16 cellular contexts compared by ENCODE assay signal in the genomic region with DNA sequence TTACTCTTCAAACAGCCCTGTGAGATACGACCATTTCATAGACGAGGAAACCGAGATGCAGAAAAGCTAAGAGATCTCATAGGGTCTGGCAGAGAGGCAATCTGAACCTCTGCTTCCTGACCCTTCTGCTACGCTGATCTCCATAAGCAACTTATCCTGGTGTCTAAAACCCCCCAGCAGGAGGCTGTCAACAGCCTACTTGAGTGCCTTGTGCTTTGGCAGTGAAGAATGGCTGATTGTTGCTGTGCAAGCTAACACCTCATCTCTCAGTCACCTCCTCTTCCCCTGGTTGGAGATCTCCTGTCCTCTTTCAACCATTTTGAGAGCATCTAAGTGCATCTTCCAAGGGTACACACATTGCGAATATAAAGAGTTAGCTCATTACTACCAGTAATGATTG.
DNase-seq lines count a peak whose midpoint lies in the region; ATAC-seq and TF ChIP-seq lines count a peak whose summit lies in the region.
"Had no signal": no experiment of that assay in that cellular context is flagged by ENCODE, and none has a peak within 500 bp of the region (broad histone marks: within the 10 kb centered on the region; RNA-seq: fewer than 3 reads in every experiment).

No MANE protein-coding gene starts in this region.

- no peak overlapping the region for H3K9ac ChIP-seq in neural progenitor cell

- no peaks in the 10 kb centered on the region for H3K79me2 ChIP-seq in neural progenitor cell (ENCODE audit: low read depth)

- POLR2A ChIA-PET in activated CD8-positive, alpha-beta T cell treated with anti-CD3 and anti-CD28 coated beads for 36 hours (lab: Charles Lee), result interaction anchor here (1.1 kb wide), 1 partner anchor 40 kb away, joined by 3 read pairs; no protein-coding TSS in a partner anchor

- peak overlapping the region; percentile 94 for H3K27ac Mint-ChIP-seq in activated CD8-positive, alpha-beta memory T cell treated with anti-CD3 and anti-CD28 coated beads, Interleukin-2, amount 10 ng/mL, durations not matched to agents 7 days and 5 days
- peak overlapping the region; percentile 79 for H3K27ac Mint-ChIP-seq in activated CD8-positive, alpha-beta T cell treated with anti-CD3 and anti-CD28 coated beads for 36 hours
- no peak overlapping the region for H3K27ac Mint-ChIP-seq in neural progenitor cell
- no peak overlapping the region for H3K27ac Mint-ChIP-seq in stimulated activated naive B cell treated with anti-CD40 and anti-IgM and Interleukin-4, amounts not matched to agents 10 μg/mL and 1 μg/mL and 100 μg/mL, for 72 hours

- peaks cover 55% of the 10 kb centered on the region for H3K4me1 Mint-ChIP-seq in activated CD8-positive, alpha-beta memory T cell treated with anti-CD3 and anti-CD28 coated beads, Interleukin-2, amount 10 ng/mL, durations not matched to agents 7 days and 5 days
- H3K4me1 Mint-ChIP-seq in activated CD8-positive, alpha-beta T cell treated with anti-CD3 and anti-CD28 coated beads for 36 hours (ENCODE audit: low read depth), result peaks cover 72% of the 10 kb centered on the region
- H3K4me1 Mint-ChIP-seq in neural progenitor cell, result peaks cover 43% of the 10 kb centered on the region
- H3K4me1 Mint-ChIP-seq in stimulated activated naive B cell treated with anti-CD40 and anti-IgM and Interleukin-4, amounts not matched to agents 10 μg/mL and 1 μg/mL and 100 μg/mL, for 72 hours, result peaks cover 7 to 8% of the 10 kb centered on the region in 2 donors

- no peaks in the 10 kb centered on the region for H3K27me3 ChIP-seq in neural progenitor cell
- H3K27me3 ChIP-seq: gastroesophageal sphincter had no signal

- TF ChIP-seq CTCF in NB4 (IDR thresholded peaks at IDR 0.05; ENCODE audit: low read depth, low read length) (no peak), neural progenitor cell (IDR thresholded peaks at IDR 0.05) (peak; percentile 4)
- no peak for TF ChIP-seq CTCF in activated CD8-positive, alpha-beta T cell treated with anti-CD3 and anti-CD28 coated beads for 36 hours (IDR thresholded peaks at IDR 0.05)

- H3K4me1 ChIP-seq in neural progenitor cell, result peaks cover 50% of the 10 kb centered on the region
- H3K4me1 ChIP-seq: Caco-2, gastroesophageal sphincter had no signal

- no peak for TF ChIP-seq POLR2A in NB4 (IDR thresholded peaks at IDR 0.05; ENCODE audit: extremely low read depth, insufficient read length)

- no peaks in the 10 kb centered on the region for H3K27me3 Mint-ChIP-seq in activated CD8-positive, alpha-beta memory T cell treated with anti-CD3 and anti-CD28 coated beads, Interleukin-2, amount 10 ng/mL, durations not matched to agents 7 days and 5 days
- H3K27me3 Mint-ChIP-seq in activated CD8-positive, alpha-beta T cell treated with anti-CD3 and anti-CD28 coated beads for 36 hours, result no peaks in the 10 kb centered on the region
- peaks cover 7% of the 10 kb centered on the region for H3K27me3 Mint-ChIP-seq in neural progenitor cell (ENCODE audit: insufficient read depth, low read depth)
- H3K27me3 Mint-ChIP-seq in stimulated activated naive B cell treated with anti-CD40 and anti-IgM and Interleukin-4, amounts not matched to agents 10 μg/mL and 1 μg/mL and 100 μg/mL, for 72 hours, result peaks cover 5 to 7% of the 10 kb centered on the region in 2 donors

- H3K4me2 ChIP-seq in neural progenitor cell, result no peak overlapping the region

- no peaks in the 10 kb centered on the region for H3K9me3 ChIP-seq in neural progenitor cell (ENCODE audit: low read depth)
- H3K9me3 ChIP-seq: Caco-2, gastroesophageal sphincter had no signal

- H3K9me3 Mint-ChIP-seq in activated CD8-positive, alpha-beta memory T cell treated with anti-CD3 and anti-CD28 coated beads, Interleukin-2, amount 10 ng/mL, durations not matched to agents 7 days and 5 days (ENCODE audit: low read depth), result no peaks in the 10 kb centered on the region
- no peaks in the 10 kb centered on the region for H3K9me3 Mint-ChIP-seq in activated CD8-positive, alpha-beta T cell treated with anti-CD3 and anti-CD28 coated beads for 36 hours
- no peaks in the 10 kb centered on the region for H3K9me3 Mint-ChIP-seq in neural progenitor cell
- H3K9me3 Mint-ChIP-seq in stimulated activated naive B cell treated with anti-CD40 and anti-IgM and Interleukin-4, amounts not matched to agents 10 μg/mL and 1 μg/mL and 100 μg/mL, for 72 hours, result no peaks in the 10 kb centered on the region

- H4K20me1 ChIP-seq in neural progenitor cell (ENCODE audit: low read depth), result no peaks in the 10 kb centered on the region

- H3K4me3 ChIP-seq in NB4 (ENCODE audit: low read depth, low read length) (no peak overlapping the region), neural progenitor cell (no peak overlapping the region)
- H3K4me3 ChIP-seq: gastroesophageal sphincter had no signal

- H3K36me3 Mint-ChIP-seq in activated CD8-positive, alpha-beta memory T cell treated with anti-CD3 and anti-CD28 coated beads, Interleukin-2, amount 10 ng/mL, durations not matched to agents 7 days and 5 days, result peaks cover 31% of the 10 kb centered on the region
- H3K36me3 Mint-ChIP-seq in activated CD8-positive, alpha-beta T cell treated with anti-CD3 and anti-CD28 coated beads for 36 hours (ENCODE audit: low read depth), result peaks cover 12% of the 10 kb centered on the region
- no peaks in the 10 kb centered on the region for H3K36me3 Mint-ChIP-seq in neural progenitor cell
- no peaks in the 10 kb centered on the region for H3K36me3 Mint-ChIP-seq in stimulated activated naive B cell treated with anti-CD40 and anti-IgM and Interleukin-4, amounts not matched to agents 10 μg/mL and 1 μg/mL and 100 μg/mL, for 72 hours
- H3K36me3 Mint-ChIP-seq: brain had no signal

- no peak overlapping the region for H3K27ac ChIP-seq in neural progenitor cell
- H3K27ac ChIP-seq: epithelial cell of prostate, gastroesophageal sphincter had no signal

- no peaks in the 10 kb centered on the region for H3K36me3 ChIP-seq in neural progenitor cell
- H3K36me3 ChIP-seq: gastroesophageal sphincter had no signal

- H3F3A ChIP-seq in neural progenitor cell (ENCODE audit: low read depth), result peaks cover 5% of the 10 kb centered on the region

- DNase-seq in activated CD8-positive, alpha-beta memory T cell treated with anti-CD3 and anti-CD28 coated beads, Interleukin-2, amount 10 ng/mL, durations not matched to agents 7 days and 5 days, result no peak
- no peak for DNase-seq in activated CD8-positive, alpha-beta memory T cell treated with anti-CD3 and anti-CD28 coated beads, Interleukin-2, amount 50 U/mL, for 4 hours
- DNase-seq in NB4 (ENCODE audit: low read depth), result peak; percentile 14
- DNase-seq in activated CD8-positive, alpha-beta T cell treated with anti-CD3 and anti-CD28 coated beads for 36 hours, result no peak
- peak; percentile 51 for DNase-seq in neural progenitor cell (ENCODE audit: low spot score)
- no peak for DNase-seq in NCI-H2081 treated with DMSO at 0.1 percent for 48 hours (lab: John Stamatoyannopoulos, UW)
- DNase-seq in stimulated activated naive B cell treated with anti-CD40 and anti-IgM and Interleukin-4, amounts not matched to agents 10 μg/mL and 1 μg/mL and 100 μg/mL, for 72 hours, result no peak
- DNase-seq: activated CD8-positive, alpha-beta memory T cell treated with anti-CD3 and anti-CD28 coated beads, Interleukin-2, amount 50 U/mL, for 48 hours; activated naive CD4-positive, alpha-beta T cell treated with Interleukin-2 at 50 U/mL for 16 hours; Caco-2; GF-D8 had no signal

- H2AFZ ChIP-seq in neural progenitor cell (replicated peaks), result no peak overlapping the region

- no peak for ATAC-seq in activated CD8-positive, alpha-beta memory T cell treated with anti-CD3 and anti-CD28 coated beads, Interleukin-2, amount 10 ng/mL, durations not matched to agents 7 days and 5 days
- ATAC-seq in activated CD8-positive, alpha-beta T cell treated with anti-CD3 and anti-CD28 coated beads for 36 hours, result no peak
- no peak for ATAC-seq in stimulated activated naive B cell treated with anti-CD40 and anti-IgM and Interleukin-4, amounts not matched to agents 10 μg/mL and 1 μg/mL and 100 μg/mL, for 72 hours (replicated peaks)
- ATAC-seq in GM19463 (IDR thresholded peaks at IDR 0.05; ENCODE audit: unreplicated experiment), result no peak
- ATAC-seq: activated CD4-positive, CD25-positive, alpha-beta regulatory T cell treated with anti-CD3 and anti-CD28 coated beads, Interleukin-2, amount 50 U/mL, for 24 hours; gastroesophageal sphincter had no signal

- no peak overlapping the region for H3K4me3 Mint-ChIP-seq in activated CD8-positive, alpha-beta memory T cell treated with anti-CD3 and anti-CD28 coated beads, Interleukin-2, amount 10 ng/mL, durations not matched to agents 7 days and 5 days
- no peak overlapping the region for H3K4me3 Mint-ChIP-seq in activated CD8-positive, alpha-beta T cell treated with anti-CD3 and anti-CD28 coated beads for 36 hours
- H3K4me3 Mint-ChIP-seq in neural progenitor cell, result no peak overlapping the region
- H3K4me3 Mint-ChIP-seq in stimulated activated naive B cell treated with anti-CD40 and anti-IgM and Interleukin-4, amounts not matched to agents 10 μg/mL and 1 μg/mL and 100 μg/mL, for 72 hours, result no peak overlapping the region
- H3K4me3 Mint-ChIP-seq: brain had no signal

- CTCF ChIA-PET in activated CD8-positive, alpha-beta memory T cell treated with anti-CD3 and anti-CD28 coated beads, Interleukin-2, amount 10 ng/mL, durations not matched to agents 7 days and 5 days (lab: Charles Lee), result interaction anchor here (0.6 to 5.5 kb wide), 6 partner anchors 13 to 544 kb away, joined by 3 to 32 read pairs (median 4); no protein-coding TSS in a partner anchor
- CTCF ChIA-PET in activated CD8-positive, alpha-beta T cell treated with anti-CD3 and anti-CD28 coated beads for 36 hours (lab: Charles Lee), result interaction anchor here (0.7 to 3.1 kb wide), 10 partner anchors 19 to 544 kb away, joined by 3 to 15 read pairs (median 4); no protein-coding TSS in a partner anchor

- intact Hi-C loops in activated CD8-positive, alpha-beta T cell treated with anti-CD3 and anti-CD28 coated beads for 36 hours (cut with micrococcal nuclease), result no loop called here

Comparison
In these comparisons a context has a peak if more than half of its experiments do, and no peak if none do; other contexts are left out.
1. DNase-seq: peak in NB4 (single experiment) and neural progenitor cell (single experiment); none in activated CD8-positive, alpha-beta memory T cell treated with anti-CD3 and anti-CD28 coated beads, Interleukin-2, amount 10 ng/mL, durations not matched to agents 7 days and 5 days (single experiment), activated CD8-positive, alpha-beta memory T cell treated with anti-CD3 and anti-CD28 coated beads, Interleukin-2, amount 50 U/mL, for 4 hours (single experiment), activated CD8-positive, alpha-beta T cell treated with anti-CD3 and anti-CD28 coated beads for 36 hours (single experiment), NCI-H2081 treated with DMSO at 0.1 percent for 48 hours (single experiment) and stimulated activated naive B cell treated with anti-CD40 and anti-IgM and Interleukin-4, amounts not matched to agents 10 μg/mL and 1 μg/mL and 100 μg/mL, for 72 hours (single experiment).
2. H3K27ac Mint-ChIP-seq: peak in activated CD8-positive, alpha-beta memory T cell treated with anti-CD3 and anti-CD28 coated beads, Interleukin-2, amount 10 ng/mL, durations not matched to agents 7 days and 5 days (single experiment) and activated CD8-positive, alpha-beta T cell treated with anti-CD3 and anti-CD28 coated beads for 36 hours (single experiment); none in neural progenitor cell (single experiment) and stimulated activated naive B cell treated with anti-CD40 and anti-IgM and Interleukin-4, amounts not matched to agents 10 μg/mL and 1 μg/mL and 100 μg/mL, for 72 hours (single experiment).